In the genomic region with DNA sequence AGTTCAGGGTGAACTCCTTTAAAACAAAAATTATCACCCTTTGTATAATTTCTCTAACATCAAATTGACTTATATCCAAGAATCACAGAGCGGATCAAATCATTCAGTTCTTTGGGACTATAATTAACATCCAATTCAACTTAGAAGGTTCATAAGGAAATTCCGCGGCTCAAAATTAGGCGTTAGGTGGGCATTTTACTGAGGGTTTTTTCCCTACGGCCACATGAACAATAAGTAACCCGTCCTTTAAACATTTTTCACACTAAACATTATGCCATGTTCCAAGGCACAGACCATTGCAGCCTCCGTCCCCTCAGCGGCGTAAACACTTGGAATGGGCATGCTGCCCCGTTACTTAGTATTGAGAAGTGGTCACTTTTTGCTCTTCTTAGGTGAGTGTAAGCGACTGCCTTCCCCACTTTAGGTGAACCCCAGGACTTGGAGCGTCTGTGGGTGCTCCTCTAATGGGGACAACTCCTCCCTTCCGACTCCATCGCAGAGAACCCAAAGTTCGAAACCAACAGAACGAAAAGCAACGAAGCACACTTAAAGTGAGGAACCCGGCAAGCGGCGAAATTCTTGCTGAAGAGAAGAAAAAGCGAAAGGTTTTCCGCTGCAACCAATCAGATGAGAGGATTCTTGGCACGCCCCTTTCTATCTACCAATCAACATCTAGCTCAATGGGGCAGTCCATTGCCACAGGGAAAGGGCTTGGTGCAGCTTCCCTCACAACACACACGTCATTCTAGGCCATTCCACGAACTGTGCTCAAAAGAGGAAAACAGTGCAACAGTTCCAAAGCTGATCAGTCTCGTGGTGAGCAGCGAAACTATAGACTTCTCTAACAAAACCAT, we compare ENCODE assay signal across 1 cellular context.
TF ChIP-seq lines count a peak whose summit lies in the region.

No MANE protein-coding gene starts in this region.

TF ChIP-seq in HepG2, 621 proteins besides CTCF, POLR2A, EP300 and RAD21 (continued from another document and continues in another):
- TF ChIP-seq, protein P1, sequence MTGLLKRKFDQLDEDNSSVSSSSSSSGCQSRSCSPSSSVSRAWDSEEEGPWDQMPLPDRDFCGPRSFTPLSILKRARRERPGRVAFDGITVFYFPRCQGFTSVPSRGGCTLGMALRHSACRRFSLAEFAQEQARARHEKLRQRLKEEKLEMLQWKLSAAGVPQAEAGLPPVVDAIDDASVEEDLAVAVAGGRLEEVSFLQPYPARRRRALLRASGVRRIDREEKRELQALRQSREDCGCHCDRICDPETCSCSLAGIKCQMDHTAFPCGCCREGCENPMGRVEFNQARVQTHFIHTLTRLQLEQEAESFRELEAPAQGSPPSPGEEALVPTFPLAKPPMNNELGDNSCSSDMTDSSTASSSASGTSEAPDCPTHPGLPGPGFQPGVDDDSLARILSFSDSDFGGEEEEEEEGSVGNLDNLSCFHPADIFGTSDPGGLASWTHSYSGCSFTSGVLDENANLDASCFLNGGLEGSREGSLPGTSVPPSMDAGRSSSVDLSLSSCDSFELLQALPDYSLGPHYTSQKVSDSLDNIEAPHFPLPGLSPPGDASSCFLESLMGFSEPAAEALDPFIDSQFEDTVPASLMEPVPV (CRISPR knock-in tag; IDR thresholded peaks at IDR 0.05): peak; percentile 53
- TF ChIP-seq, protein P2, sequence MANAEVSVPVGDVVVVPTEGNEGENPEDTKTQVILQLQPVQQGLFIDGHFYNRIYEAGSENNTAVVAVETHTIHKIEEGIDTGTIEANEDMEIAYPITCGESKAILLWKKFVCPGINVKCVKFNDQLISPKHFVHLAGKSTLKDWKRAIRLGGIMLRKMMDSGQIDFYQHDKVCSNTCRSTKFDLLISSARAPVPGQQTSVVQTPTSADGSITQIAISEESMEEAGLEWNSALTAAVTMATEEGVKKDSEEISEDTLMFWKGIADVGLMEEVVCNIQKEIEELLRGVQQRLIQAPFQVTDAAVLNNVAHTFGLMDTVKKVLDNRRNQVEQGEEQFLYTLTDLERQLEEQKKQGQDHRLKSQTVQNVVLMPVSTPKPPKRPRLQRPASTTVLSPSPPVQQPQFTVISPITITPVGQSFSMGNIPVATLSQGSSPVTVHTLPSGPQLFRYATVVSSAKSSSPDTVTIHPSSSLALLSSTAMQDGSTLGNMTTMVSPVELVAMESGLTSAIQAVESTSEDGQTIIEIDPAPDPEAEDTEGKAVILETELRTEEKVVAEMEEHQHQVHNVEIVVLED (CRISPR knock-in tag; IDR thresholded peaks at IDR 0.05; ENCODE audit: borderline replicate concordance): no peak
- no peak for TF ChIP-seq CAMTA2 (CRISPR knock-in tag; IDR thresholded peaks at IDR 0.05; ENCODE audit: borderline replicate concordance)
- TF ChIP-seq KAT7 (CRISPR knock-in tag; IDR thresholded peaks at IDR 0.05; ENCODE audit: borderline replicate concordance): peak; percentile 13; the same call in 1 of the 2 replicates
- TF ChIP-seq TMF1 (CRISPR knock-in tag; IDR thresholded peaks at IDR 0.05; ENCODE audit: low read depth): peak; percentile 66; the same call in 1 of the 2 replicates
- TF ChIP-seq DR1 (CRISPR knock-in tag; IDR thresholded peaks at IDR 0.05): peak; percentile 46; the same call in 1 of the 2 replicates
- TF ChIP-seq, protein P3, sequence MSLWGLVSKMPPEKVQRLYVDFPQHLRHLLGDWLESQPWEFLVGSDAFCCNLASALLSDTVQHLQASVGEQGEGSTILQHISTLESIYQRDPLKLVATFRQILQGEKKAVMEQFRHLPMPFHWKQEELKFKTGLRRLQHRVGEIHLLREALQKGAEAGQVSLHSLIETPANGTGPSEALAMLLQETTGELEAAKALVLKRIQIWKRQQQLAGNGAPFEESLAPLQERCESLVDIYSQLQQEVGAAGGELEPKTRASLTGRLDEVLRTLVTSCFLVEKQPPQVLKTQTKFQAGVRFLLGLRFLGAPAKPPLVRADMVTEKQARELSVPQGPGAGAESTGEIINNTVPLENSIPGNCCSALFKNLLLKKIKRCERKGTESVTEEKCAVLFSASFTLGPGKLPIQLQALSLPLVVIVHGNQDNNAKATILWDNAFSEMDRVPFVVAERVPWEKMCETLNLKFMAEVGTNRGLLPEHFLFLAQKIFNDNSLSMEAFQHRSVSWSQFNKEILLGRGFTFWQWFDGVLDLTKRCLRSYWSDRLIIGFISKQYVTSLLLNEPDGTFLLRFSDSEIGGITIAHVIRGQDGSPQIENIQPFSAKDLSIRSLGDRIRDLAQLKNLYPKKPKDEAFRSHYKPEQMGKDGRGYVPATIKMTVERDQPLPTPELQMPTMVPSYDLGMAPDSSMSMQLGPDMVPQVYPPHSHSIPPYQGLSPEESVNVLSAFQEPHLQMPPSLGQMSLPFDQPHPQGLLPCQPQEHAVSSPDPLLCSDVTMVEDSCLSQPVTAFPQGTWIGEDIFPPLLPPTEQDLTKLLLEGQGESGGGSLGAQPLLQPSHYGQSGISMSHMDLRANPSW (CRISPR knock-in tag; IDR thresholded peaks at IDR 0.05; ENCODE audit: borderline replicate concordance): 0 out of 2 replicates have a peak, but pooled peaks have one; percentile 62
- peak; percentile 14; the same call in 1 of the 2 replicates for TF ChIP-seq ELF3 (CRISPR knock-in tag; IDR thresholded peaks at IDR 0.05)
- no peak for TF ChIP-seq ZNF160 (CRISPR knock-in tag; IDR thresholded peaks at IDR 0.05)
- TF ChIP-seq KAT8 (CRISPR knock-in tag; IDR thresholded peaks at IDR 0.05): no peak; the same call in 1 of the 2 replicates
- TF ChIP-seq KDM3A (CRISPR knock-in tag; IDR thresholded peaks at IDR 0.05; ENCODE audit: low read depth): no peak
- TF ChIP-seq NR2F1 (CRISPR knock-in tag; IDR thresholded peaks at IDR 0.05): no peak
- TF ChIP-seq KDM2A (CRISPR knock-in tag; IDR thresholded peaks at IDR 0.05; ENCODE audit: borderline replicate concordance, low read depth): no peak
- TF ChIP-seq, protein P4, sequence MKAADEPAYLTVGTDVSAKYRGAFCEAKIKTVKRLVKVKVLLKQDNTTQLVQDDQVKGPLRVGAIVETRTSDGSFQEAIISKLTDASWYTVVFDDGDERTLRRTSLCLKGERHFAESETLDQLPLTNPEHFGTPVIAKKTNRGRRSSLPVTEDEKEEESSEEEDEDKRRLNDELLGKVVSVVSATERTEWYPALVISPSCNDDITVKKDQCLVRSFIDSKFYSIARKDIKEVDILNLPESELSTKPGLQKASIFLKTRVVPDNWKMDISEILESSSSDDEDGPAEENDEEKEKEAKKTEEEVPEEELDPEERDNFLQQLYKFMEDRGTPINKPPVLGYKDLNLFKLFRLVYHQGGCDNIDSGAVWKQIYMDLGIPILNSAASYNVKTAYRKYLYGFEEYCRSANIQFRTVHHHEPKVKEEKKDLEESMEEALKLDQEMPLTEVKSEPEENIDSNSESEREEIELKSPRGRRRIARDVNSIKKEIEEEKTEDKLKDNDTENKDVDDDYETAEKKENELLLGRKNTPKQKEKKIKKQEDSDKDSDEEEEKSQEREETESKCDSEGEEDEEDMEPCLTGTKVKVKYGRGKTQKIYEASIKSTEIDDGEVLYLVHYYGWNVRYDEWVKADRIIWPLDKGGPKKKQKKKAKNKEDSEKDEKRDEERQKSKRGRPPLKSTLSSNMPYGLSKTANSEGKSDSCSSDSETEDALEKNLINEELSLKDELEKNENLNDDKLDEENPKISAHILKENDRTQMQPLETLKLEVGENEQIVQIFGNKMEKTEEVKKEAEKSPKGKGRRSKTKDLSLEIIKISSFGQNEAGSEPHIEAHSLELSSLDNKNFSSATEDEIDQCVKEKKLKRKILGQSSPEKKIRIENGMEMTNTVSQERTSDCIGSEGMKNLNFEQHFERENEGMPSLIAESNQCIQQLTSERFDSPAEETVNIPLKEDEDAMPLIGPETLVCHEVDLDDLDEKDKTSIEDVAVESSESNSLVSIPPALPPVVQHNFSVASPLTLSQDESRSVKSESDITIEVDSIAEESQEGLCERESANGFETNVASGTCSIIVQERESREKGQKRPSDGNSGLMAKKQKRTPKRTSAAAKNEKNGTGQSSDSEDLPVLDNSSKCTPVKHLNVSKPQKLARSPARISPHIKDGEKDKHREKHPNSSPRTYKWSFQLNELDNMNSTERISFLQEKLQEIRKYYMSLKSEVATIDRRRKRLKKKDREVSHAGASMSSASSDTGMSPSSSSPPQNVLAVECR (CRISPR knock-in tag; IDR thresholded peaks at IDR 0.05; ENCODE audit: borderline replicate concordance): no peak; the same call in 1 of the 2 replicates
- TF ChIP-seq, protein P5, sequence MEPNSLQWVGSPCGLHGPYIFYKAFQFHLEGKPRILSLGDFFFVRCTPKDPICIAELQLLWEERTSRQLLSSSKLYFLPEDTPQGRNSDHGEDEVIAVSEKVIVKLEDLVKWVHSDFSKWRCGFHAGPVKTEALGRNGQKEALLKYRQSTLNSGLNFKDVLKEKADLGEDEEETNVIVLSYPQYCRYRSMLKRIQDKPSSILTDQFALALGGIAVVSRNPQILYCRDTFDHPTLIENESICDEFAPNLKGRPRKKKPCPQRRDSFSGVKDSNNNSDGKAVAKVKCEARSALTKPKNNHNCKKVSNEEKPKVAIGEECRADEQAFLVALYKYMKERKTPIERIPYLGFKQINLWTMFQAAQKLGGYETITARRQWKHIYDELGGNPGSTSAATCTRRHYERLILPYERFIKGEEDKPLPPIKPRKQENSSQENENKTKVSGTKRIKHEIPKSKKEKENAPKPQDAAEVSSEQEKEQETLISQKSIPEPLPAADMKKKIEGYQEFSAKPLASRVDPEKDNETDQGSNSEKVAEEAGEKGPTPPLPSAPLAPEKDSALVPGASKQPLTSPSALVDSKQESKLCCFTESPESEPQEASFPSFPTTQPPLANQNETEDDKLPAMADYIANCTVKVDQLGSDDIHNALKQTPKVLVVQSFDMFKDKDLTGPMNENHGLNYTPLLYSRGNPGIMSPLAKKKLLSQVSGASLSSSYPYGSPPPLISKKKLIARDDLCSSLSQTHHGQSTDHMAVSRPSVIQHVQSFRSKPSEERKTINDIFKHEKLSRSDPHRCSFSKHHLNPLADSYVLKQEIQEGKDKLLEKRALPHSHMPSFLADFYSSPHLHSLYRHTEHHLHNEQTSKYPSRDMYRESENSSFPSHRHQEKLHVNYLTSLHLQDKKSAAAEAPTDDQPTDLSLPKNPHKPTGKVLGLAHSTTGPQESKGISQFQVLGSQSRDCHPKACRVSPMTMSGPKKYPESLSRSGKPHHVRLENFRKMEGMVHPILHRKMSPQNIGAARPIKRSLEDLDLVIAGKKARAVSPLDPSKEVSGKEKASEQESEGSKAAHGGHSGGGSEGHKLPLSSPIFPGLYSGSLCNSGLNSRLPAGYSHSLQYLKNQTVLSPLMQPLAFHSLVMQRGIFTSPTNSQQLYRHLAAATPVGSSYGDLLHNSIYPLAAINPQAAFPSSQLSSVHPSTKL (CRISPR knock-in tag; IDR thresholded peaks at IDR 0.05): 0 out of 2 replicates have a peak, but pooled peaks have one; percentile 26
- 0 out of 2 replicates have a peak, but pooled peaks have one; percentile 7 for TF ChIP-seq ZNF12 (CRISPR knock-in tag; IDR thresholded peaks at IDR 0.05)
- TF ChIP-seq, protein P6, sequence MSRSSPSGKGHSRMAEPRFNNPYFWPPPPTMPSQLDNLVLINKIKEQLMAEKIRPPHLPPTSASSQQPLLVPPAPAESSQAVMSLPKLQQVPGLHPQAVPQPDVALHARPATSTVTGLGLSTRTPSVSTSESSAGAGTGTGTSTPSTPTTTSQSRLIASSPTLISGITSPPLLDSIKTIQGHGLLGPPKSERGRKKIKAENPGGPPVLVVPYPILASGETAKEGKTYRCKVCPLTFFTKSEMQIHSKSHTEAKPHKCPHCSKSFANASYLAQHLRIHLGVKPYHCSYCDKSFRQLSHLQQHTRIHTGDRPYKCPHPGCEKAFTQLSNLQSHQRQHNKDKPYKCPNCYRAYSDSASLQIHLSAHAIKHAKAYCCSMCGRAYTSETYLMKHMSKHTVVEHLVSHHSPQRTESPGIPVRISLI (CRISPR knock-in tag; IDR thresholded peaks at IDR 0.05; ENCODE audit: borderline replicate concordance): 0 out of 2 replicates have a peak, but pooled peaks have one; percentile 26
- TF ChIP-seq JARID2 (CRISPR knock-in tag; IDR thresholded peaks at IDR 0.05; ENCODE audit: insufficient replicate concordance): no peak
- TF ChIP-seq, protein P7, sequence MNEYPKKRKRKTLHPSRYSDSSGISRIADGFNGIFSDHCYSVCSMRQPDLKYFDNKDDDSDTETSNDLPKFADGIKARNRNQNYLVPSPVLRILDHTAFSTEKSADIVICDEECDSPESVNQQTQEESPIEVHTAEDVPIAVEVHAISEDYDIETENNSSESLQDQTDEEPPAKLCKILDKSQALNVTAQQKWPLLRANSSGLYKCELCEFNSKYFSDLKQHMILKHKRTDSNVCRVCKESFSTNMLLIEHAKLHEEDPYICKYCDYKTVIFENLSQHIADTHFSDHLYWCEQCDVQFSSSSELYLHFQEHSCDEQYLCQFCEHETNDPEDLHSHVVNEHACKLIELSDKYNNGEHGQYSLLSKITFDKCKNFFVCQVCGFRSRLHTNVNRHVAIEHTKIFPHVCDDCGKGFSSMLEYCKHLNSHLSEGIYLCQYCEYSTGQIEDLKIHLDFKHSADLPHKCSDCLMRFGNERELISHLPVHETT (CRISPR knock-in tag; conservative IDR thresholded peaks at IDR 0.05): no peak; the same call in 1 of the 2 replicates
- no peak for TF ChIP-seq ZSCAN22 (CRISPR knock-in tag; IDR thresholded peaks at IDR 0.05)
- no peak for TF ChIP-seq ZNF431 (CRISPR knock-in tag; IDR thresholded peaks at IDR 0.05; ENCODE audit: borderline replicate concordance, low read depth)
- TF ChIP-seq ONECUT2 (CRISPR knock-in tag; IDR thresholded peaks at IDR 0.05): no peak
- TF ChIP-seq SALL2 (CRISPR knock-in tag; IDR thresholded peaks at IDR 0.05): no peak
- no peak for TF ChIP-seq MAZ (IDR thresholded peaks at IDR 0.05; ENCODE audit: borderline replicate concordance, low read depth, low read length)
- TF ChIP-seq MAZ (CRISPR knock-in tag; IDR thresholded peaks at IDR 0.05; ENCODE audit: low read depth): no peak
- TF ChIP-seq BRD4 (CRISPR knock-in tag; IDR thresholded peaks at IDR 0.05): no peak
- TF ChIP-seq SNAPC2 (CRISPR knock-in tag; IDR thresholded peaks at IDR 0.05): peak; percentile 92
- TF ChIP-seq SOX5 (CRISPR knock-in tag; IDR thresholded peaks at IDR 0.05; ENCODE audit: borderline replicate concordance): no peak
- TF ChIP-seq CBX2 (IDR thresholded peaks at IDR 0.05; ENCODE audit: low read depth, low read length): no peak
- no peak for TF ChIP-seq CBX2 (CRISPR knock-in tag; IDR thresholded peaks at IDR 0.05; ENCODE audit: low read depth)
- TF ChIP-seq, protein P8, sequence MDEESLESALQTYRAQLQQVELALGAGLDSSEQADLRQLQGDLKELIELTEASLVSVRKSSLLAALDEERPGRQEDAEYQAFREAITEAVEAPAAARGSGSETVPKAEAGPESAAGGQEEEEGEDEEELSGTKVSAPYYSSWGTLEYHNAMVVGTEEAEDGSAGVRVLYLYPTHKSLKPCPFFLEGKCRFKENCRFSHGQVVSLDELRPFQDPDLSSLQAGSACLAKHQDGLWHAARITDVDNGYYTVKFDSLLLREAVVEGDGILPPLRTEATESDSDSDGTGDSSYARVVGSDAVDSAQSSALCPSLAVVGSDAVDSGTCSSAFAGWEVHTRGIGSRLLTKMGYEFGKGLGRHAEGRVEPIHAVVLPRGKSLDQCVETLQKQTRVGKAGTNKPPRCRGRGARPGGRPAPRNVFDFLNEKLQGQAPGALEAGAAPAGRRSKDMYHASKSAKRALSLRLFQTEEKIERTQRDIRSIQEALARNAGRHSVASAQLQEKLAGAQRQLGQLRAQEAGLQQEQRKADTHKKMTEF (CRISPR knock-in tag; IDR thresholded peaks at IDR 0.05): peak; percentile 7; the same call in 1 of the 2 replicates
- TF ChIP-seq, protein P9, sequence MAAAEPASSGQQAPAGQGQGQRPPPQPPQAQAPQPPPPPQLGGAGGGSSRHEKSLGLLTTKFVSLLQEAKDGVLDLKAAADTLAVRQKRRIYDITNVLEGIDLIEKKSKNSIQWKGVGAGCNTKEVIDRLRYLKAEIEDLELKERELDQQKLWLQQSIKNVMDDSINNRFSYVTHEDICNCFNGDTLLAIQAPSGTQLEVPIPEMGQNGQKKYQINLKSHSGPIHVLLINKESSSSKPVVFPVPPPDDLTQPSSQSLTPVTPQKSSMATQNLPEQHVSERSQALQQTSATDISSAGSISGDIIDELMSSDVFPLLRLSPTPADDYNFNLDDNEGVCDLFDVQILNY (CRISPR knock-in tag; conservative IDR thresholded peaks at IDR 0.05): no peak
- no peak for TF ChIP-seq ZSCAN25 (CRISPR knock-in tag; IDR thresholded peaks at IDR 0.05)
- TF ChIP-seq SOX13 (IDR thresholded peaks at IDR 0.05): no peak
- no peak for TF ChIP-seq SOX13 (CRISPR knock-in tag; conservative IDR thresholded peaks at IDR 0.05 in 1 of 2, IDR thresholded peaks at IDR 0.05 in 1 of 2)
